Comparison of ENCODE assay signal across 27 cellular contexts in the genomic region with DNA sequence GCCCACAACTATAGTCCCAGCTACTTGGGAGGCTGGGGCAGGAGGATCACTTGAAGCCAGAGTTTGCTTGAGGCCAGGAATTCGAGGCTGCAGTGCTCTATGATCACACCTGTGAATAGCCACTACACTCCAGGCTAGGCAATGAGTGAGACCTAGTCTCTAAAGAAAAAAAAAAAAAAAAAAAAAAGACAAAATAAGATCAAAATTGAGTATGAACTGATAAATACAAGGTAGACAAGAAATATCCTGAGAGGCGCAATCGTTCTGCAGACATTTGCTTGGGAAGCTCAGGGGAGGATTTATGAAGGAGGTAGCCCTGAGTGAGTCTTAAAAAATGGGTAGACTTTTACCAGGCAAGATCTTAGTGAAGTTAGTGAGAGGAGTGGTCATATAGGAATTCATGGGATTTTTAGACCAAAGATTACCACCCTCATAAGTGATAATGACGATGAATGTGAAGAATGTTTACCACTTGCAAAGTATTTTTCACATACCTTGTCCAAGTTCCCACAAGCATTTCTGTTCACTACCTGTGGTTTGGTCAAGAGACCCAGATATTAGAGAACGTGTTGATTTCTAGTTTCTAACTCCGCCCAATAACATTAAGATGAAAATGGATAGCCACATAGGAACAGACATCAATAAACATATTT. TPM values are rescaled to one million over a fixed set of nuclear protein-coding genes. Genes with fewer than 3 reads are reported as not detected.
DNase-seq lines count a peak whose midpoint lies in the region; ATAC-seq, FAIRE-seq and TF ChIP-seq lines count a peak whose summit lies in the region.
"Had no signal": no experiment of that assay in that cellular context is flagged by ENCODE, and none has a peak within 500 bp of the region (broad histone marks: within the 10 kb centered on the region; RNA-seq: fewer than 3 reads in every experiment).

No MANE protein-coding gene starts in this region.

- H3K36me3 ChIP-seq in IMR-90 (ENCODE audit: control insufficient read depth, insufficient read depth, low read length) (no peaks in the 10 kb centered on the region; the same call in 1 of the 2 replicates), mesendoderm (ENCODE audit: control insufficient read depth, insufficient read depth, low read length) (no peaks in the 10 kb centered on the region)

- no peak for TF ChIP-seq CTCF in IMR-90 (conservative IDR thresholded peaks at IDR 0.05; ENCODE audit: low read depth, low read length)

- DNase-seq in GM12891 (ENCODE audit: insufficient read length, low spot score) (no peak), IMR-90 (no peak), amniotic epithelial cell (ENCODE audit: low read depth) (peak; percentile 32), mesendoderm (peak; percentile 30), DMS 273 treated with DMSO at 0.1 percent for 48 hours (lab: John Stamatoyannopoulos, UW) (no peak)
- DNase-seq: C1 segment of cervical spinal cord; CD4-positive, alpha-beta memory T cell; COR-L47; H9; Kasumi-1; NCI-H1105; NCI-H1436 treated with DMSO at 0.1 percent for 48 hours; NCI-H1930; NCI-H446 treated with DMSO at 0.1 percent for 48 hours; NCI-H526; NCI-H82; NK-92 treated with Interleukin-12 subunit alpha and Interleukin-12 subunit beta, amount 100 ng/mL, for 24 hours; PC-9; T-helper 1 cell had no signal

- CTCF ChIA-PET in IMR-90 (lab: Yijun Ruan, JAX): interaction anchor here (2.1 kb wide), 1 partner anchor 12 kb away, joined by 6 read pairs; no protein-coding TSS in a partner anchor

- H3K18ac ChIP-seq in IMR-90 (ENCODE audit: low read depth, low read length) (peak overlapping the region; percentile 34), mesendoderm (ENCODE audit: low read length) (no peak overlapping the region)

- intact Hi-C loops in IMR-90 (cut with micrococcal nuclease): no loop called here

- H3K4me2 ChIP-seq in IMR-90 (ENCODE audit: low read depth, low read length) (no peak overlapping the region), mesendoderm (ENCODE audit: low read length) (no peak overlapping the region)
- H3K4me2 ChIP-seq: GM23338, PC-9 had no signal

- dilution Hi-C loops in IMR-90 (cut with HindIII; ENCODE audit: low sequenced_read_pairs, unreplicated experiment): no loop called here

- ATAC-seq in IMR-90 (ENCODE audit: low read depth): no peak
- ATAC-seq in HG02623 (IDR thresholded peaks at IDR 0.05; ENCODE audit: unreplicated experiment): no peak
- ATAC-seq in HG02642 (IDR thresholded peaks at IDR 0.05; ENCODE audit: poor library complexity, unreplicated experiment): no peak
- ATAC-seq: GM23338, Right ventricle myocardium inferior had no signal

- POLR2A ChIA-PET in IMR-90 (lab: Charles Lee; ENCODE audit: unreplicated experiment): no interaction called here

- peak overlapping the region; percentile 86 for H2BK5ac ChIP-seq in IMR-90 (ENCODE audit: low read depth, low read length, poor library complexity, severe bottlenecking)
- no peak overlapping the region for H2BK5ac ChIP-seq in mesendoderm (ENCODE audit: low read length)

- no peak for TF ChIP-seq POLR2A in GM12891 (IDR thresholded peaks at IDR 0.05; ENCODE audit: low read depth, low read length)
- no peak for TF ChIP-seq POLR2A in IMR-90 (IDR thresholded peaks at IDR 0.05; ENCODE audit: low read depth, low read length)

- FAIRE-seq in GM12891 (lab: Jason Lieb, UNC): peak; percentile 43
- FAIRE-seq: G401.6, GM12892 had no signal

- H3K4me1 ChIP-seq in IMR-90 (ENCODE audit: control insufficient read depth, insufficient read depth, low read length) (peaks cover 19% of the 10 kb centered on the region), mesendoderm (ENCODE audit: control insufficient read depth, low read depth, low read length) (peaks cover 2% of the 10 kb centered on the region)

- peak overlapping the region; percentile 32; the same call in 1 of the 2 replicates for H3K4ac ChIP-seq in IMR-90 (ENCODE audit: low read depth, low read length)
- no peak overlapping the region for H3K4ac ChIP-seq in mesendoderm (ENCODE audit: low read depth, low read length)

- H2BK120ac ChIP-seq in IMR-90 (ENCODE audit: low read depth, low read length) (peak overlapping the region; percentile 55), mesendoderm (ENCODE audit: low read depth, low read length) (no peak overlapping the region)

- H2AK9ac ChIP-seq in IMR-90 (replicated peaks; ENCODE audit: low read depth, low read length, poor library complexity): no peak overlapping the region

- peak overlapping the region; percentile 34; the same call in 1 of the 2 replicates for H3K14ac ChIP-seq in IMR-90 (replicated peaks; ENCODE audit: low read depth, low read length)

- in situ Hi-C loops in IMR-90 (cut with MboI; ENCODE audit: low sequenced_read_pairs): loop anchor here (5.0 kb wide), 1 partner anchor 73 kb away; no protein-coding TSS in a partner anchor

- H3K56ac ChIP-seq in IMR-90 (ENCODE audit: extremely low read depth, insufficient read depth, low read length): no peak overlapping the region
- H3K56ac ChIP-seq in mesendoderm (ENCODE audit: low read length): no peak overlapping the region

- peak overlapping the region; percentile 23; the same call in 1 of the 2 replicates for H2BK20ac ChIP-seq in IMR-90 (ENCODE audit: low read depth, low read length)

- H4K8ac ChIP-seq in IMR-90 (ENCODE audit: low read depth in 2 of 2, low read length in 2 of 2) (peak overlapping the region; percentile 37 to 40; a peak in 3 of 4 replicates), mesendoderm (ENCODE audit: low read depth, low read length) (no peak overlapping the region)

- TF ChIP-seq RAD21 in IMR-90 (IDR thresholded peaks at IDR 0.05; ENCODE audit: low read length): no peak

- H2BK15ac ChIP-seq in IMR-90 (ENCODE audit: low read depth, low read length) (0 out of 3 replicates have a peak overlapping the region, but pooled peaks have one; percentile 23), mesendoderm (replicated peaks; ENCODE audit: low read depth) (no peak overlapping the region)

- H3K79me1 ChIP-seq in IMR-90 (ENCODE audit: low read depth in 1 of 2, low read length in 2 of 2) (peaks cover 68 to 78% of the 10 kb centered on the region in 2 experiments), mesendoderm (ENCODE audit: low read length) (no peaks in the 10 kb centered on the region)

- no peaks in the 10 kb centered on the region for H4K20me1 ChIP-seq in IMR-90 (ENCODE audit: insufficient read depth, low read length)

- peak overlapping the region; percentile 54; the same call in 1 of the 2 replicates for H4K91ac ChIP-seq in IMR-90 (ENCODE audit: insufficient read depth, low read depth, low read length)

- H3K9me1 ChIP-seq in IMR-90 (ENCODE audit: insufficient read depth, low read length): peaks cover 16% of the 10 kb centered on the region

- H3K4me3 ChIP-seq in IMR-90 (ENCODE audit: insufficient read depth, low read depth, low read length) (no peak overlapping the region), mesendoderm (ENCODE audit: low read length) (no peak overlapping the region)
- H3K4me3 ChIP-seq: GM23338, PC-9, SJSA1 had no signal

- H3K23ac ChIP-seq in IMR-90 (ENCODE audit: low read depth, low read length): no peak overlapping the region
- no peak overlapping the region for H3K23ac ChIP-seq in mesendoderm (ENCODE audit: low read length)

- H3K79me2 ChIP-seq in mesendoderm (ENCODE audit: control insufficient read depth, insufficient read depth, low read length): no peaks in the 10 kb centered on the region

- no peak overlapping the region for H2AFZ ChIP-seq in IMR-90 (replicated peaks; ENCODE audit: low read length, poor library complexity)
- H2AFZ ChIP-seq: GM23338, PC-9 had no signal

- 100% methylated on average over 2 of the region's 6 CpGs; no CpG with 5 or more reads in 1 of the 2 experiments for WGBS in IMR-90 (ENCODE audit: extremely low coverage in 2 of 2, insufficient read length in 1 of 2), 2 experiments
- no CpG with 5 or more reads among the region's 6 CpGs for WGBS in mesendoderm (ENCODE audit: extremely low coverage, insufficient coverage, low lambda C conversion rate)

- BruUV-seq in IMR-90 (replicated peaks; lab: Mats Ljungman, UMichigan): no TSS peak

- H3K27me3 ChIP-seq in IMR-90 (ENCODE audit: control insufficient read depth, insufficient read depth, low read length): no peaks in the 10 kb centered on the region
- H3K27me3 ChIP-seq in mesendoderm (ENCODE audit: insufficient read depth, low read length, poor library complexity): no peaks in the 10 kb centered on the region
- H3K27me3 ChIP-seq: SJSA1 had no signal

- H2AK5ac ChIP-seq in IMR-90 (ENCODE audit: low read depth, low read length) (peak overlapping the region; percentile 47; the same call in 1 of the 2 replicates), mesendoderm (ENCODE audit: low read length) (no peak overlapping the region)

- H3K27ac ChIP-seq in IMR-90 (ENCODE audit: insufficient read depth, low read length) (peak overlapping the region; percentile 59), mesendoderm (ENCODE audit: low read depth, low read length) (no peak overlapping the region)
- H3K27ac ChIP-seq: HL-60, PC-9 had no signal

- H4K5ac ChIP-seq in IMR-90 (ENCODE audit: low read depth, low read length): no peak overlapping the region; the same call in 1 of the 2 replicates
- H4K5ac ChIP-seq in mesendoderm (ENCODE audit: low read length): no peak overlapping the region

- no peaks in the 10 kb centered on the region for H3K9me3 ChIP-seq in IMR-90 (ENCODE audit: control insufficient read depth, insufficient read depth, low read length)
- H3K9me3 ChIP-seq: SJSA1 had no signal

- H3K9ac ChIP-seq in IMR-90 (ENCODE audit: low read depth, low read length): no peak overlapping the region
- H3K9ac ChIP-seq in mesendoderm (ENCODE audit: low read length): no peak overlapping the region

TF ChIP-seq in GM12891, 5 proteins besides CTCF, POLR2A, EP300 and RAD21:
- TF ChIP-seq SPI1 (IDR thresholded peaks at IDR 0.05; ENCODE audit: low read depth, low read length) (no peak), POLR2AphosphoS5 (IDR thresholded peaks at IDR 0.05; ENCODE audit: low read depth, low read length) (no peak), TAF1 (IDR thresholded peaks at IDR 0.05; ENCODE audit: low read depth, low read length) (no peak), POU2F2 (IDR thresholded peaks at IDR 0.05; ENCODE audit: low read depth, low read length) (no peak), PAX5 (IDR thresholded peaks at IDR 0.05; ENCODE audit: insufficient read depth, low read length, severe bottlenecking) (no peak)
TF ChIP-seq in GM12891: peak in this region for 0.

TF ChIP-seq in IMR-90, 13 proteins besides CTCF, POLR2A, EP300 and RAD21 (continues in another document):
- no peak for TF ChIP-seq MAZ (IDR thresholded peaks at IDR 0.05; ENCODE audit: borderline replicate concordance, low read depth, low read length)
- TF ChIP-seq RFX5 (IDR thresholded peaks at IDR 0.05; ENCODE audit: low read depth, low read length): no peak
- no peak for TF ChIP-seq RCOR1 (IDR thresholded peaks at IDR 0.05; ENCODE audit: insufficient replicate concordance, low read length)
- no peak for TF ChIP-seq CHD1 (IDR thresholded peaks at IDR 0.05; ENCODE audit: low read depth, low read length)
- no peak for TF ChIP-seq FOS (IDR thresholded peaks at IDR 0.05; ENCODE audit: low read depth, low read length)

RNA-seq across cellular contexts. Expression of gene PDCD1LG2, which starts 4.4 kb away (rescaled TPM):
- 1.2 TPM for polyA plus RNA-seq in GM12891 (2012; ENCODE audit: low read depth, missing spikeins)
- 29.7 and 33.3 TPM in 2 replicates for total RNA-seq in IMR-90 (2012; rRNA removed)
- polyA plus RNA-seq in IMR-90 (2012; rRNA removed): 17.3 and 17.5 TPM in 2 replicates
- polyA plus RNA-seq in IMR-90 (2012; cell fraction: cytosol; rRNA removed): 5.9 and 8.7 TPM in 2 replicates
- polyA plus RNA-seq in IMR-90 (2012; cell fraction: nucleus; rRNA removed; ENCODE audit: low replicate concordance): 2.5 and 10.4 TPM in 2 replicates
- polyA plus RNA-seq in mesendoderm (2013, experiment 1 of 2): 0.04 TPM
- 0.08 TPM for polyA plus RNA-seq in mesendoderm (2013, experiment 2 of 2)
- total RNA-seq: GM23338, H9 had no signal
- polyA plus RNA-seq: GM23338 had no signal

Comparison
In these comparisons a context has a peak if more than half of its experiments do, and no peak if none do; other contexts are left out.
1. DNase-seq: peak in amniotic epithelial cell (single experiment) and mesendoderm (single experiment); none in GM12891 (single experiment), IMR-90 (single experiment) and DMS 273 treated with DMSO at 0.1 percent for 48 hours (single experiment).